Comparison of ENCODE assay signal across 1 cellular context in genomic region chr10:133024711-133025557, GRCh38.
TF ChIP-seq lines count a peak whose summit lies in the region.

No MANE protein-coding gene starts in this region.

TF ChIP-seq in GM23338, 12 proteins besides CTCF, POLR2A, EP300 and RAD21 (continued from another document):
- no peak for TF ChIP-seq ZNF462 (CRISPR knock-in tag; IDR thresholded peaks at IDR 0.05)
- TF ChIP-seq JUNB (IDR thresholded peaks at IDR 0.05; ENCODE audit: unreplicated experiment) = no peak
- TF ChIP-seq ZNF114 (CRISPR knock-in tag; IDR thresholded peaks at IDR 0.05) = no peak
- TF ChIP-seq CREB1 (CRISPR knock-in tag; IDR thresholded peaks at IDR 0.05; ENCODE audit: low read depth) = no peak
- no peak for TF ChIP-seq EZH2phosphoT487 (IDR thresholded peaks at IDR 0.05; ENCODE audit: unreplicated experiment)
- TF ChIP-seq STAT1 (IDR thresholded peaks at IDR 0.05; ENCODE audit: unreplicated experiment) = no peak
- TF ChIP-seq POLR2AphosphoS5 (IDR thresholded peaks at IDR 0.05; ENCODE audit: low read depth) = no peak
